Comparison of ENCODE assay signal across 20 cellular contexts in the genomic region with DNA sequence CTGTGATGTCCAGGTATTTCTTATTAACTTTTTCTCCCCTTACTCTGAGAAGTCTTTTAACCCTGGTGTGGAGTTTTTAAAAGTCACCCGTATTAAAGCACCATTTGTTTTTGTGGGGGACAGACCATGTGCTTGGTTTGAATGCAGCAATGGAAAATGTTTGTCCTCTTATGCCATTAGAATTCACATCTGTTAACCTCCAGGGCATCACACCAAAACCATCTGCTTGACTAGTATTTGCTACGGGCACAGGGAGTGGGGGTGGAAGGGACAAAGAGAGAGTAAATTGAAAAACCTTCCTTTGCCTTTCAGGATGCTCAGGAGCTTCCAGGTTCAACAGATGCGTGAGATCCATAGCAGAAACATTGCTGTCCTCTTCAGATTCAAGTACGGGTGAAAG.
DNase-seq lines count a peak whose midpoint lies in the region; TF ChIP-seq lines count a peak whose summit lies in the region.
"Had no signal": no experiment of that assay in that cellular context is flagged by ENCODE, and none has a peak within 500 bp of the region (broad histone marks: within the 10 kb centered on the region; RNA-seq: fewer than 3 reads in every experiment).

No MANE protein-coding gene starts in this region.

- in situ Hi-C loops in GM13976 (cut with MboI; ENCODE audit: low sequenced_read_pairs, unreplicated experiment) = no loop called here

- peaks cover 12% of the 10 kb centered on the region for H3K27me3 Mint-ChIP-seq in activated CD4-positive, alpha-beta T cell treated with anti-CD3 and anti-CD28 coated beads, Interleukin-2, amount 10 ng/mL, durations not matched to agents 24 days and 14 days
- H3K27me3 Mint-ChIP-seq in glutamatergic neuron (ENCODE audit: unreplicated experiment) = no peaks in the 10 kb centered on the region
- H3K27me3 Mint-ChIP-seq in activated T-helper 1 cell treated with anti-CD3 and anti-CD28 coated beads, Interleukin-12 subunit alpha, Interleukin-12 subunit beta, Interleukin-2, Interleukin-4 antibody, amounts not matched to agents 30 ng/mL and 10 ng/mL and 1 ng/mL, durations not matched to agents 14 hours and 24 hours and 36 hours (ENCODE audit: insufficient read depth) = peaks cover 7% of the 10 kb centered on the region

- DNase-seq in activated CD4-positive, alpha-beta T cell treated with anti-CD3 and anti-CD28 coated beads, Interleukin-2, amount 10 ng/mL, durations not matched to agents 24 days and 14 days = peak; percentile 11
- DNase-seq in activated CD4-positive, alpha-beta T cell treated with anti-CD3 and anti-CD28 coated beads, Interleukin-2, amount 50 U/mL, for 48 hours = no peak
- DNase-seq in SJSA1 (ENCODE audit: low read depth in 1 of 2, low spot score in 2 of 2) (no peak), glutamatergic neuron (no peak), GM13976 (ENCODE audit: low spot score) (no peak)
- no peak for DNase-seq in activated naive CD4-positive, alpha-beta T cell treated with Interleukin-2 at 50 U/mL for 16 hours
- no peak for DNase-seq in activated T-helper 1 cell treated with anti-CD3 and anti-CD28 coated beads, Interleukin-12 subunit alpha, Interleukin-12 subunit beta, Interleukin-2, Interleukin-4 antibody, amounts not matched to agents 30 ng/mL and 10 ng/mL and 1 ng/mL, durations not matched to agents 14 hours and 24 hours and 36 hours (ENCODE audit: low spot score)
- DNase-seq: Calu3; CD8-positive, alpha-beta memory T cell; GF-D8; MG63; NCI-H1417 treated with DMSO at 0.1 percent for 48 hours; NCI-H1930; NCI-H510A treated with DMSO at 0.1 percent for 48 hours; NCI-H748 treated with DMSO at 0.1 percent for 48 hours; PC-9; SHP77 treated with DMSO at 0.1 percent for 48 hours; T-helper 1 cell had no signal

- no peak overlapping the region for H3K4me3 Mint-ChIP-seq in activated CD4-positive, alpha-beta T cell treated with anti-CD3 and anti-CD28 coated beads, Interleukin-2, amount 10 ng/mL, durations not matched to agents 24 days and 14 days
- H3K4me3 Mint-ChIP-seq in glutamatergic neuron (ENCODE audit: unreplicated experiment) = no peak overlapping the region
- H3K4me3 Mint-ChIP-seq in activated T-helper 1 cell treated with anti-CD3 and anti-CD28 coated beads, Interleukin-12 subunit alpha, Interleukin-12 subunit beta, Interleukin-2, Interleukin-4 antibody, amounts not matched to agents 30 ng/mL and 10 ng/mL and 1 ng/mL, durations not matched to agents 14 hours and 24 hours and 36 hours = no peak overlapping the region
- H3K4me3 Mint-ChIP-seq: CD8-positive, alpha-beta memory T cell had no signal

- no peak overlapping the region for H3K27ac Mint-ChIP-seq in activated CD4-positive, alpha-beta T cell treated with anti-CD3 and anti-CD28 coated beads, Interleukin-2, amount 10 ng/mL, durations not matched to agents 24 days and 14 days
- H3K27ac Mint-ChIP-seq in glutamatergic neuron (ENCODE audit: unreplicated experiment) = peak overlapping the region; percentile 82
- H3K27ac Mint-ChIP-seq in activated T-helper 1 cell treated with anti-CD3 and anti-CD28 coated beads, Interleukin-12 subunit alpha, Interleukin-12 subunit beta, Interleukin-2, Interleukin-4 antibody, amounts not matched to agents 30 ng/mL and 10 ng/mL and 1 ng/mL, durations not matched to agents 14 hours and 24 hours and 36 hours = no peak overlapping the region
- H3K27ac Mint-ChIP-seq: CD8-positive, alpha-beta memory T cell had no signal

- H3K4me1 Mint-ChIP-seq in activated CD4-positive, alpha-beta T cell treated with anti-CD3 and anti-CD28 coated beads, Interleukin-2, amount 10 ng/mL, durations not matched to agents 24 days and 14 days = no peaks in the 10 kb centered on the region
- H3K4me1 Mint-ChIP-seq in glutamatergic neuron (ENCODE audit: low read depth, unreplicated experiment) = peaks cover 15% of the 10 kb centered on the region
- H3K4me1 Mint-ChIP-seq in activated T-helper 1 cell treated with anti-CD3 and anti-CD28 coated beads, Interleukin-12 subunit alpha, Interleukin-12 subunit beta, Interleukin-2, Interleukin-4 antibody, amounts not matched to agents 30 ng/mL and 10 ng/mL and 1 ng/mL, durations not matched to agents 14 hours and 24 hours and 36 hours (ENCODE audit: low read depth) = no peaks in the 10 kb centered on the region
- H3K4me1 Mint-ChIP-seq: CD8-positive, alpha-beta memory T cell had no signal

- H3K4me1 ChIP-seq in SJSA1 (replicated peaks) = peaks cover 14% of the 10 kb centered on the region

- peaks cover 6% of the 10 kb centered on the region for H3K9me3 ChIP-seq in SJSA1 (replicated peaks)
- H3K9me3 ChIP-seq: MG63 had no signal

- no peaks in the 10 kb centered on the region for H3K27me3 ChIP-seq in SJSA1 (replicated peaks)
- H3K27me3 ChIP-seq: MG63 had no signal

- no peaks in the 10 kb centered on the region for H3K9me3 Mint-ChIP-seq in activated CD4-positive, alpha-beta T cell treated with anti-CD3 and anti-CD28 coated beads, Interleukin-2, amount 10 ng/mL, durations not matched to agents 24 days and 14 days
- peaks cover 6% of the 10 kb centered on the region for H3K9me3 Mint-ChIP-seq in glutamatergic neuron (ENCODE audit: unreplicated experiment)
- H3K9me3 Mint-ChIP-seq in activated T-helper 1 cell treated with anti-CD3 and anti-CD28 coated beads, Interleukin-12 subunit alpha, Interleukin-12 subunit beta, Interleukin-2, Interleukin-4 antibody, amounts not matched to agents 30 ng/mL and 10 ng/mL and 1 ng/mL, durations not matched to agents 14 hours and 24 hours and 36 hours = no peaks in the 10 kb centered on the region

- no peaks in the 10 kb centered on the region for H3K36me3 Mint-ChIP-seq in activated CD4-positive, alpha-beta T cell treated with anti-CD3 and anti-CD28 coated beads, Interleukin-2, amount 10 ng/mL, durations not matched to agents 24 days and 14 days (ENCODE audit: low read depth)
- H3K36me3 Mint-ChIP-seq in glutamatergic neuron (ENCODE audit: unreplicated experiment) = peaks cover 7% of the 10 kb centered on the region
- H3K36me3 Mint-ChIP-seq in activated T-helper 1 cell treated with anti-CD3 and anti-CD28 coated beads, Interleukin-12 subunit alpha, Interleukin-12 subunit beta, Interleukin-2, Interleukin-4 antibody, amounts not matched to agents 30 ng/mL and 10 ng/mL and 1 ng/mL, durations not matched to agents 14 hours and 24 hours and 36 hours (ENCODE audit: low read depth) = no peaks in the 10 kb centered on the region

- peak overlapping the region; percentile 29 for H3K27ac ChIP-seq in SJSA1
- H3K27ac ChIP-seq: C4-2B, PC-9, RWPE1 had no signal

- TF ChIP-seq CTCF in glutamatergic neuron (IDR thresholded peaks at IDR 0.05; ENCODE audit: partially characterized antibody, unreplicated experiment) (no peak), GM13976 (IDR thresholded peaks at IDR 0.05; ENCODE audit: borderline replicate concordance, control extremely low read depth, extremely low read depth, insufficient read depth, missing control alignments) (no peak)

- H3K4me3 ChIP-seq in SJSA1 = no peak overlapping the region
- H3K4me3 ChIP-seq: MG63, PC-9 had no signal

- intact Hi-C loops in activated CD4-positive, alpha-beta T cell treated with anti-CD3 and anti-CD28 coated beads, Interleukin-2, amount 10 ng/mL, durations not matched to agents 24 days and 14 days (cut with micrococcal nuclease) = no loop called here
- intact Hi-C loops in activated T-helper 1 cell treated with anti-CD3 and anti-CD28 coated beads, Interleukin-12 subunit alpha, Interleukin-12 subunit beta, Interleukin-2, Interleukin-4 antibody, amounts not matched to agents 30 ng/mL and 10 ng/mL and 1 ng/mL, durations not matched to agents 14 hours and 24 hours and 36 hours (cut with micrococcal nuclease) = no loop called here

- H3K36me3 ChIP-seq in SJSA1 = no peaks in the 10 kb centered on the region
- H3K36me3 ChIP-seq: MG63 had no signal
